In genomic region chr14:91731986-91732385, GRCh38 we compare ENCODE assay signal across 25 cellular contexts. TPM values are rescaled to one million over a fixed set of nuclear protein-coding genes. Genes with fewer than 3 reads are reported as not detected.
DNase-seq lines count a peak whose midpoint lies in the region; ATAC-seq and TF ChIP-seq lines count a peak whose summit lies in the region.
"Had no signal": no experiment of that assay in that cellular context is flagged by ENCODE, and none has a peak within 500 bp of the region (broad histone marks: within the 10 kb centered on the region; RNA-seq: fewer than 3 reads in every experiment).

A gene with protein sequence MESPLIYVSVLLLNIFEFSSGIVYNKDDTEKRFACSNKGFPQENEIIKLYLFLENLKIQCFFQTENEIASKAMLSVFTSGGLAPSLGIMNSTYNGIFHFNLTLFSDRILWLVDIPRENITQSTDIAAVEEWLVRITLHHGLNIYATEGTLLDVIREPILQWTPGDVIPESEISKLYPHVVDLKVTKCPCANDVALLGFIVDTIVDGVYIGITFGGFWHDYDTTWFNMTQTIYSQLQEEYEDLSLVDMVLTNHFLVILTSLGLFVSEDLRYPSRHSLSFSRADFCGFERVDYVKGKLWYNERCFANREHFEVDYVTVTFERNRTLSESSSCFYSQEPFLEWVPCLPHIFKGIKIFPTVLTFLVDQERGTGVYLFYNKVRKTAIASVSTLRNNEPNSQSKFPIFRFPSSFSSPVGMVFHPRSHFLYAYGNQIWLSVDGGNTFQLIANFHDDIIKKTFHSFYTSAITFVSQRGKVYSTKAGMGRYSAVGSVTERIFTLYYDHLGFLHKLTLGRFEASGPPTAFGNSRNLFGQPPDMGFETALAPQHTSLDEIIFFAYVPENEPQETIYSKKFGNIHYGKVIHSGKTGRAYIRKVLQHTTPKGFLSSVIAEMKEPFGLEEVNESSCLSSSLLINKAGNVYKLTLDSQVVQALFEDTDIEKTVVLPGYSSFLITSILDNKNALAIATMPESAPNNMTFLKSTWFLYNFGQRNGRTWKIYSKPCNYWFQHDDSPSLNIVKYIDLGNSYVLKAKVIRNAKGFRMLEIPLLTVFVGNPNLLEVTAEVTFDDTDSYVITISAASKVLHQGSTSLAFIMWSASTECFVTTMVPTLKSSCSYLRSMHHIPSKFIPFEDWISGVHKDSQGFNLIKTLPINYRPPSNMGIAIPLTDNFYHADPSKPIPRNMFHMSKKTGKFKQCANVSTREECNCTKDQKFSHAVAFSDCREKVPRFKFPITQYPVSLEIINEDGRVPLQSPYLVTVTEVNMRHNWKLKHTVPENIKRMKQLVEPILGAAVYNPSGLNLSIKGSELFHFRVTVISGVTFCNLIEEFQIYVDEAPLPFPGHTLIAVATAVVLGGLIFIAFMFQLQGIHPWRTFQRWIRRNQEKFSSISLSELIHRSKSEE (minus strand): TSS chr14:91732086. CDS start chr14:91729479, 2,607 bp downstream.

- TF ChIP-seq CTCF in body of pancreas (IDR thresholded peaks at IDR 0.05) (no peak), nephron progenitor cell (IDR thresholded peaks at IDR 0.05) (no peak), uterus (IDR thresholded peaks at IDR 0.05) (no peak), PC-3 (conservative IDR thresholded peaks at IDR 0.05; ENCODE audit: low read depth, low read length) (no peak), ovary (IDR thresholded peaks at IDR 0.05) (no peak)

- no peaks in the 10 kb centered on the region for H3K27me3 Mint-ChIP-seq in activated CD4-positive, alpha-beta T cell treated with anti-CD3 and anti-CD28 coated beads, Interleukin-2, amount 10 ng/mL, durations not matched to agents 24 days and 14 days
- H3K27me3 Mint-ChIP-seq in nephron progenitor cell (ENCODE audit: low read depth, poor library complexity), result peaks cover 2% of the 10 kb centered on the region
- H3K27me3 Mint-ChIP-seq: CD4-positive, alpha-beta T cell had no signal

- POLR2A ChIA-PET in PC-3 (lab: Charles Lee; ENCODE audit: unreplicated experiment), result no interaction called here

- H3K4me3 Mint-ChIP-seq in activated CD4-positive, alpha-beta T cell treated with anti-CD3 and anti-CD28 coated beads, Interleukin-2, amount 10 ng/mL, durations not matched to agents 24 days and 14 days, result no peak within 1 kb of the TSS
- no peak within 1 kb of the TSS for H3K4me3 Mint-ChIP-seq in nephron progenitor cell
- H3K4me3 Mint-ChIP-seq: CD4-positive, alpha-beta T cell; IgD-negative memory B cell had no signal

- no peaks in the 10 kb centered on the region for H3K9me3 Mint-ChIP-seq in activated CD4-positive, alpha-beta T cell treated with anti-CD3 and anti-CD28 coated beads, Interleukin-2, amount 10 ng/mL, durations not matched to agents 24 days and 14 days
- peaks cover 3% of the 10 kb centered on the region for H3K9me3 Mint-ChIP-seq in nephron progenitor cell
- H3K9me3 Mint-ChIP-seq: CD4-positive, alpha-beta T cell; IgD-negative memory B cell had no signal

- H4K20me1 ChIP-seq in PC-3 (ENCODE audit: low read length), result no peaks in the 10 kb centered on the region
- H4K20me1 ChIP-seq: BLaER1 treated with 17β-estradiol and CSF1 and Interleukin-3, amounts not matched to agents 10 nM and 100 nM had no signal

- BruUV-seq in PC-3 (replicated peaks; lab: Mats Ljungman, UMichigan), result no TSS peak

- H3K4me1 ChIP-seq in body of pancreas (no peaks in the 10 kb centered on the region), uterus (peaks cover 0 to 15% of the 10 kb centered on the region in 2 donors), PC-3 (ENCODE audit: insufficient read depth, low read length) (no peaks in the 10 kb centered on the region), ovary (ENCODE audit: insufficient read depth) (no peaks in the 10 kb centered on the region)
- H3K4me1 ChIP-seq: BLaER1 treated with 17β-estradiol and CSF1 and Interleukin-3, amounts not matched to agents 10 nM and 100 nM had no signal

- no peak for DNase-seq in activated CD4-positive, alpha-beta T cell treated with anti-CD3 and anti-CD28 coated beads, Interleukin-2, amount 10 ng/mL, durations not matched to agents 24 days and 14 days
- DNase-seq in activated CD4-positive, alpha-beta T cell treated with anti-CD3 and anti-CD28 coated beads, Interleukin-2, amount 50 U/mL, for 4 hours, result no peak
- DNase-seq in body of pancreas, result no peak
- no peak for DNase-seq in nephron progenitor cell
- DNase-seq in uterus, result no peak
- DNase-seq in cerebellum (ENCODE audit: low spot score), result no peak
- no peak for DNase-seq in PC-3
- no peak for DNase-seq in ovary
- DNase-seq: AML-193; CD4-positive, alpha-beta T cell; COR-L47; MM.1S; NCI-H1694; NCI-H2081; NCI-H2227 treated with DMSO at 0.1 percent for 48 hours; NCI-H526 treated with DMSO at 0.1 percent for 48 hours; SHP77 had no signal

- H3K36me3 ChIP-seq in body of pancreas (replicated peaks in 1 of 2; ENCODE audit: insufficient read depth in 1 of 2, low read depth in 2 of 2), result no peaks in the 10 kb centered on the region
- H3K36me3 ChIP-seq in uterus, result no peaks in the 10 kb centered on the region
- no peaks in the 10 kb centered on the region for H3K36me3 ChIP-seq in PC-3 (ENCODE audit: low read depth, low read length)
- no peaks in the 10 kb centered on the region for H3K36me3 ChIP-seq in ovary
- H3K36me3 ChIP-seq: BLaER1 treated with 17β-estradiol and CSF1 and Interleukin-3, amounts not matched to agents 10 nM and 100 nM had no signal

- ATAC-seq in body of pancreas, result no peak
- no peak for ATAC-seq in PC-3
- ATAC-seq: Panc1 had no signal

- no peaks in the 10 kb centered on the region for H3K9me2 ChIP-seq in PC-3 (replicated peaks; ENCODE audit: low read length)

- WGBS in body of pancreas, 2 donors, result 91 to 94% methylated on average over 2 of the region's 2 CpGs
- WGBS in ovary, 3 donors, result 93 to 97% (median 96%) methylated on average over 2 of the region's 2 CpGs

- no peak within 1 kb of the TSS for H3K4me2 ChIP-seq in PC-3 (ENCODE audit: low read length)
- H3K4me2 ChIP-seq: BLaER1 treated with 17β-estradiol and CSF1 and Interleukin-3, amounts not matched to agents 10 nM and 100 nM; KMS-11 had no signal

- TF ChIP-seq EP300 in ovary (IDR thresholded peaks at IDR 0.05), result no peak

- TF ChIP-seq POLR2A in body of pancreas (IDR thresholded peaks at IDR 0.05) (no peak), uterus (IDR thresholded peaks at IDR 0.05) (no peak), ovary (IDR thresholded peaks at IDR 0.05) (no peak)

- no peaks in the 10 kb centered on the region for H3K27me3 ChIP-seq in body of pancreas
- H3K27me3 ChIP-seq in uterus, result no peaks in the 10 kb centered on the region
- H3K27me3 ChIP-seq in PC-3 (ENCODE audit: low read length), result peaks cover 46% of the 10 kb centered on the region; the same call in 1 of the 2 replicates
- no peaks in the 10 kb centered on the region for H3K27me3 ChIP-seq in ovary
- H3K27me3 ChIP-seq: BLaER1 treated with 17β-estradiol and CSF1 and Interleukin-3, amounts not matched to agents 10 nM and 100 nM had no signal

- peaks cover 10% of the 10 kb centered on the region for H3K4me1 Mint-ChIP-seq in activated CD4-positive, alpha-beta T cell treated with anti-CD3 and anti-CD28 coated beads, Interleukin-2, amount 10 ng/mL, durations not matched to agents 24 days and 14 days
- peaks cover 15% of the 10 kb centered on the region for H3K4me1 Mint-ChIP-seq in nephron progenitor cell

- intact Hi-C loops in activated CD4-positive, alpha-beta T cell treated with anti-CD3 and anti-CD28 coated beads, Interleukin-2, amount 10 ng/mL, durations not matched to agents 24 days and 14 days (cut with micrococcal nuclease), result no loop called here
- intact Hi-C loops in body of pancreas (cut with DNase I) (no loop called here), uterus (cut with DNase I; ENCODE audit: low total_unique reads) (no loop called here), PC-3 (cut with micrococcal nuclease) (no loop called here), ovary (cut with DNase I) (no loop called here)

- CTCF ChIA-PET in PC-3 (lab: Charles Lee), result no interaction called here

- H3F3A ChIP-seq in PC-3 (ENCODE audit: low read length, unreplicated experiment), result no peaks in the 10 kb centered on the region

- H3K9me3 ChIP-seq in body of pancreas, result no peaks in the 10 kb centered on the region
- no peaks in the 10 kb centered on the region for H3K9me3 ChIP-seq in uterus
- H3K9me3 ChIP-seq in PC-3 (ENCODE audit: low read length), result no peaks in the 10 kb centered on the region
- no peaks in the 10 kb centered on the region for H3K9me3 ChIP-seq in ovary
- H3K9me3 ChIP-seq: BLaER1 treated with 17β-estradiol and CSF1 and Interleukin-3, amounts not matched to agents 10 nM and 100 nM had no signal

- no peak within 1 kb of the TSS for H3K9ac ChIP-seq in PC-3 (ENCODE audit: low read length)
- H3K9ac ChIP-seq: BLaER1 treated with 17β-estradiol and CSF1 and Interleukin-3, amounts not matched to agents 10 nM and 100 nM; KMS-11 had no signal

- H3K36me3 Mint-ChIP-seq in activated CD4-positive, alpha-beta T cell treated with anti-CD3 and anti-CD28 coated beads, Interleukin-2, amount 10 ng/mL, durations not matched to agents 24 days and 14 days (ENCODE audit: low read depth), result peaks cover 8% of the 10 kb centered on the region
- H3K36me3 Mint-ChIP-seq in nephron progenitor cell (ENCODE audit: low read depth), result no peaks in the 10 kb centered on the region
- H3K36me3 Mint-ChIP-seq: IgD-negative memory B cell had no signal

- H3K4me3 ChIP-seq in body of pancreas (no peak within 1 kb of the TSS), uterus (no peak within 1 kb of the TSS), PC-3 (ENCODE audit: low read length) (no peak within 1 kb of the TSS), ovary (no peak within 1 kb of the TSS)
- H3K4me3 ChIP-seq: BLaER1 treated with 17β-estradiol and CSF1 and Interleukin-3, amounts not matched to agents 10 nM and 100 nM had no signal

- H3K27ac ChIP-seq in body of pancreas (no peak within 1 kb of the TSS), uterus (peak within 1 kb of the TSS; percentile 67 to 80), PC-3 (ENCODE audit: low read length) (no peak within 1 kb of the TSS), ovary (no peak within 1 kb of the TSS)
- H3K27ac ChIP-seq: BLaER1 treated with 17β-estradiol and CSF1 and Interleukin-3, amounts not matched to agents 10 nM and 100 nM; HL-60; KMS-11; RWPE1 had no signal

- peak within 1 kb of the TSS; percentile 35 for H3K27ac Mint-ChIP-seq in activated CD4-positive, alpha-beta T cell treated with anti-CD3 and anti-CD28 coated beads, Interleukin-2, amount 10 ng/mL, durations not matched to agents 24 days and 14 days
- H3K27ac Mint-ChIP-seq in nephron progenitor cell, result peak within 1 kb of the TSS; percentile 17
- H3K27ac Mint-ChIP-seq: CD4-positive, alpha-beta T cell; IgD-negative memory B cell had no signal

- no peak within 1 kb of the TSS for H2AFZ ChIP-seq in PC-3 (ENCODE audit: low read length)

- H3K79me2 ChIP-seq in PC-3 (ENCODE audit: low read length), result no peaks in the 10 kb centered on the region

RNA-seq across cellular contexts. Expression of the gene that starts here (rescaled TPM):
- total RNA-seq in activated CD4-positive, alpha-beta T cell treated with anti-CD3 and anti-CD28 coated beads, Interleukin-2, amount 10 ng/mL, durations not matched to agents 24 days and 14 days, result 0.30 and 1.5 TPM in 2 replicates
- total RNA-seq in body of pancreas (10 to 100 TPM; 20.4 to 70.0 TPM), uterus (1 to 10 TPM in 3 of 4 donors, under 1 TPM in 1; 0.29 to 4.1 (median 2.6) TPM), cerebellum (1.9 TPM), PC-3 (2014; rRNA removed) (not detected in 2 replicates), ovary (1 to 10 TPM in 1 of 7 donors, under 1 TPM in 5, not detected in 1; 0.28 to 2.5 (median 0.57) TPM)
- polyA plus RNA-seq in ovary, result under 1 TPM; 0.07 to 0.23 TPM
- total RNA-seq: A172, SK-MEL-5 had no signal

Comparison
In these comparisons a context has a peak if more than half of its experiments do, and no peak if none do; other contexts are left out.
1. H3K27ac ChIP-seq: peak in uterus (2 of 2); none in body of pancreas (0 of 4), PC-3 (single experiment) and ovary (0 of 2).